11 cellular contexts compared by ENCODE assay signal in genomic region chr22:20583471-20583922, GRCh38.
DNase-seq lines count a peak whose midpoint lies in the region; ATAC-seq and TF ChIP-seq lines count a peak whose summit lies in the region.
"Had no signal": no experiment of that assay in that cellular context is flagged by ENCODE, and none has a peak within 500 bp of the region (broad histone marks: within the 10 kb centered on the region; RNA-seq: fewer than 3 reads in every experiment).

No MANE protein-coding gene starts in this region.

- H3K4me1 ChIP-seq in mesendoderm (ENCODE audit: control insufficient read depth, low read depth, low read length), result no peaks in the 10 kb centered on the region
- H3K4me1 ChIP-seq: HAP-1 had no signal

- ATAC-seq in central memory CD8-positive, alpha-beta T cell (replicated peaks; ENCODE audit: extremely low read depth, poor library complexity, severe bottlenecking), result no peak
- ATAC-seq in HG02610 (IDR thresholded peaks at IDR 0.05; ENCODE audit: unreplicated experiment) (no peak), GM21825 (IDR thresholded peaks at IDR 0.05; ENCODE audit: unreplicated experiment) (no peak)
- ATAC-seq: activated naive CD4-positive, alpha-beta T cell treated with anti-CD3 and anti-CD28 coated beads, Interleukin-2, amount 50 U/mL, for 72 hours had no signal

- no peak overlapping the region for H3K4me2 ChIP-seq in mesendoderm (ENCODE audit: low read length)

- no peaks in the 10 kb centered on the region for H3K79me1 ChIP-seq in mesendoderm (ENCODE audit: low read length)

- no peaks in the 10 kb centered on the region for H3K79me2 ChIP-seq in mesendoderm (ENCODE audit: control insufficient read depth, insufficient read depth, low read length)

- H3K27me3 Mint-ChIP-seq in central memory CD8-positive, alpha-beta T cell, result no peaks in the 10 kb centered on the region
- H3K27me3 Mint-ChIP-seq: type B pancreatic cell had no signal

- peaks cover 12% of the 10 kb centered on the region for H3K4me1 Mint-ChIP-seq in central memory CD8-positive, alpha-beta T cell

- no peak overlapping the region for H3K27ac ChIP-seq in mesendoderm (ENCODE audit: low read depth, low read length)

- H3K36me3 ChIP-seq in mesendoderm (ENCODE audit: control insufficient read depth, insufficient read depth, low read length), result peaks cover 2% of the 10 kb centered on the region

- peak overlapping the region; percentile 51 for H3K27ac Mint-ChIP-seq in central memory CD8-positive, alpha-beta T cell (ENCODE audit: low read depth)
- H3K27ac Mint-ChIP-seq: type B pancreatic cell had no signal

- no peaks in the 10 kb centered on the region for H3K27me3 ChIP-seq in mesendoderm (ENCODE audit: insufficient read depth, low read length, poor library complexity)

- TF ChIP-seq CTCF in GM12872 (IDR thresholded peaks at IDR 0.05; ENCODE audit: insufficient read depth, low read depth, low read length) (peak; percentile 36; the same call in 1 of the 3 replicates), LNCAP (IDR thresholded peaks at IDR 0.05) (peak; percentile 27; the same call in 1 of the 2 replicates)

- H3K4ac ChIP-seq in mesendoderm (ENCODE audit: low read depth, low read length), result no peak overlapping the region

- no peak overlapping the region for H3K4me3 Mint-ChIP-seq in central memory CD8-positive, alpha-beta T cell
- H3K4me3 Mint-ChIP-seq: type B pancreatic cell had no signal

- H3K9me3 Mint-ChIP-seq in central memory CD8-positive, alpha-beta T cell, result no peaks in the 10 kb centered on the region
- H3K9me3 Mint-ChIP-seq: activated naive CD4-positive, alpha-beta T cell treated with anti-CD3 and anti-CD28 coated beads, Interleukin-2, amount 50 U/mL, for 72 hours; type B pancreatic cell had no signal

- no peak for DNase-seq in central memory CD8-positive, alpha-beta T cell (ENCODE audit: low spot score in 2 of 2)
- DNase-seq in mesendoderm (peak; percentile 44), COLO668 (lab: John Stamatoyannopoulos, UW; ENCODE audit: unreplicated experiment) (no peak)
- no peak for DNase-seq in activated CD4-positive, alpha-beta T cell treated with anti-CD3 and anti-CD28 coated beads for 1 hour

- H3K56ac ChIP-seq in mesendoderm (ENCODE audit: low read length), result no peak overlapping the region

- no peak overlapping the region for H4K5ac ChIP-seq in mesendoderm (ENCODE audit: low read length)

- no peak overlapping the region for H3K18ac ChIP-seq in mesendoderm (ENCODE audit: low read length)

- H2AK5ac ChIP-seq in mesendoderm (ENCODE audit: low read length), result no peak overlapping the region

- H3K9ac ChIP-seq in mesendoderm (ENCODE audit: low read length), result no peak overlapping the region

- H2BK5ac ChIP-seq in mesendoderm (ENCODE audit: low read length), result no peak overlapping the region

- H4K8ac ChIP-seq in mesendoderm (ENCODE audit: low read depth, low read length), result no peak overlapping the region

- no peak overlapping the region for H3K23ac ChIP-seq in mesendoderm (ENCODE audit: low read length)

- H2BK120ac ChIP-seq in mesendoderm (ENCODE audit: low read depth, low read length), result no peak overlapping the region

- H2BK15ac ChIP-seq in mesendoderm (replicated peaks; ENCODE audit: low read depth), result no peak overlapping the region

- no CpG with 5 or more reads among the region's 4 CpGs for WGBS in mesendoderm (ENCODE audit: extremely low coverage, insufficient coverage, low lambda C conversion rate)

- no peak overlapping the region for H3K4me3 ChIP-seq in mesendoderm (ENCODE audit: low read length)
- H3K4me3 ChIP-seq: HAP-1 had no signal

- H3K36me3 Mint-ChIP-seq in central memory CD8-positive, alpha-beta T cell (ENCODE audit: insufficient read depth), result peaks cover 37% of the 10 kb centered on the region
- H3K36me3 Mint-ChIP-seq: activated naive CD4-positive, alpha-beta T cell treated with anti-CD3 and anti-CD28 coated beads, Interleukin-2, amount 50 U/mL, for 72 hours had no signal
